ENCODE assay signal across 18 cellular contexts in genomic region chr16:23966577-23966976, GRCh38.
"Had no signal": no experiment of that assay in that cellular context is flagged by ENCODE, and none has a peak within 500 bp of the region (broad histone marks: within the 10 kb centered on the region; RNA-seq: fewer than 3 reads in every experiment).

No MANE protein-coding gene starts in this region.

- DNase-seq: activated CD4-positive, CD25-positive, alpha-beta regulatory T cell; activated effector memory CD4-positive, alpha-beta T cell treated with Interleukin-2 at 50 U/mL for 16 hours; activated T-cell treated with anti-CD3 and anti-CD28 coated beads, Interleukin-2, amount 50 U/mL, for 24 hours; glutamatergic neuron; left cardiac atrium; occipital lobe; spleen; stimulated activated CD4-positive, alpha-beta T cell treated with anti-CD3 and anti-CD28 coated beads, Interleukin-2, amount 100 ng/mL, for 24 hours; stimulated activated naive CD4-positive, alpha-beta T cell treated with Interleukin-2 at 50 U/mL for 16 hours; upper lobe of left lung had no signal

- H3K27ac Mint-ChIP-seq: progenitor cell of endocrine pancreas had no signal

- H3K9me3 Mint-ChIP-seq: activated T-cell treated with anti-CD3 and anti-CD28 coated beads, Interleukin-2, amount 50 U/mL, for 24 hours; natural killer cell treated with Interleukin-12 subunit alpha and Interleukin-12 subunit beta and Interleukin-15 and Interleukin-18, amount 100 ng/mL, for 72 hours; T-cell had no signal

- H3K27me3 Mint-ChIP-seq: activated CD8-positive, alpha-beta memory T cell treated with anti-CD3 and anti-CD28 coated beads, Interleukin-2, amount 10 ng/mL, durations not matched to agents 7 days and 5 days; activated naive CD8-positive, alpha-beta T cell; activated T-cell treated with anti-CD3 and anti-CD28 coated beads, Interleukin-2, amount 50 U/mL, for 24 hours; natural killer cell treated with Interleukin-12 subunit alpha and Interleukin-12 subunit beta and Interleukin-15 and Interleukin-18, amount 100 ng/mL, for 72 hours; T-cell had no signal

- H3K4me3 Mint-ChIP-seq: activated CD8-positive, alpha-beta memory T cell treated with anti-CD3 and anti-CD28 coated beads, Interleukin-2, amount 10 ng/mL, durations not matched to agents 7 days and 5 days; activated T-cell treated with anti-CD3 and anti-CD28 coated beads, Interleukin-2, amount 50 U/mL, for 24 hours; natural killer cell treated with Interleukin-12 subunit alpha and Interleukin-12 subunit beta and Interleukin-15 and Interleukin-18, amount 100 ng/mL, for 72 hours had no signal

- ATAC-seq: left cardiac atrium; natural killer cell treated with Interleukin-12 subunit alpha and Interleukin-12 subunit beta and Interleukin-15 and Interleukin-18, amount 100 ng/mL, for 72 hours; sciatic nerve had no signal

- H3K27ac ChIP-seq: breast epithelium, esophagus muscularis mucosa, upper lobe of left lung had no signal
